In genomic region chr3:120596853-120597223, GRCh38 we compare ENCODE assay signal across 8 cellular contexts. TPM values are rescaled to one million over a fixed set of nuclear protein-coding genes. Genes with fewer than 3 reads are reported as not detected.
DNase-seq lines count a peak whose midpoint lies in the region; ATAC-seq, FAIRE-seq and TF ChIP-seq lines count a peak whose summit lies in the region.

No MANE protein-coding gene starts in this region.

- H3K4me1 ChIP-seq in heart left ventricle (peaks cover 11 to 52% (median 36%) of the 10 kb centered on the region in 12 donors), K562 (replicated peaks in 1 of 2; ENCODE audit: control insufficient read depth in 2 of 2, insufficient read depth in 2 of 2, low read length in 2 of 2) (peaks cover 0 to 14% of the 10 kb centered on the region in 2 experiments; a peak in 3 of 5 replicates), lower lobe of right lung (peaks cover 44% of the 10 kb centered on the region), upper lobe of left lung (peaks cover 29 to 30% (median 30%) of the 10 kb centered on the region in 4 donors)

- TF ChIP-seq EP300 in K562 (IDR thresholded peaks at IDR 0.05; ENCODE audit: low read length), result no peak
- no peak for TF ChIP-seq EP300 in upper lobe of left lung (IDR thresholded peaks at IDR 0.05)

- peaks cover 36% of the 10 kb centered on the region for H3K79me2 ChIP-seq in K562 (ENCODE audit: control insufficient read depth, insufficient read depth, low read length)

- no peak for FAIRE-seq in K562 (lab: Jason Lieb, UNC)

- POLR2A ChIA-PET in K562 (lab: Yijun Ruan, JAX), result interaction anchor here (1.4 kb wide), 1 partner anchor 11 kb away, joined by 10 read pairs; no protein-coding TSS in a partner anchor

- H3K4me3 ChIP-seq in heart left ventricle (peak overlapping the region; percentile 61 to 94 (median 76)), K562 (peak overlapping the region; percentile 88), lower lobe of right lung (peak overlapping the region; percentile 80), upper lobe of left lung (peak overlapping the region; percentile 71 to 92 (median 82))

- no peaks in the 10 kb centered on the region for H3K27me3 ChIP-seq in heart left ventricle
- H3K27me3 ChIP-seq in K562 (ENCODE audit: control insufficient read depth in 2 of 2, insufficient read depth in 2 of 2, low read length in 2 of 2), result no peaks in the 10 kb centered on the region
- H3K27me3 ChIP-seq in lower lobe of right lung (ENCODE audit: low read depth), result no peaks in the 10 kb centered on the region
- H3K27me3 ChIP-seq in upper lobe of left lung, result no peaks in the 10 kb centered on the region

- TF ChIP-seq CTCF in heart left ventricle (IDR thresholded peaks at IDR 0.05), result no peak
- no peak for TF ChIP-seq CTCF in K562 (IDR thresholded peaks at IDR 0.05 in 2 of 3, conservative IDR thresholded peaks at IDR 0.05 in 1 of 3; ENCODE audit: insufficient read depth in 2 of 3, low read depth in 1 of 3, low read length in 3 of 3)
- no peak for TF ChIP-seq CTCF in lower lobe of right lung (IDR thresholded peaks at IDR 0.05)
- TF ChIP-seq CTCF in upper lobe of left lung (IDR thresholded peaks at IDR 0.05), result no peak

- intact Hi-C loops in heart left ventricle (cut with DNase I), result loop anchor here in 8 of 10 donors (1.0 to 10.0 kb wide), 3 partner anchors 145 to 148 kb away; partner anchors contain the start of genes GTF2E1 (in 8 of the 8) and RABL3 (in 8 of the 8)
- intact Hi-C loops in Right ventricle myocardium superior (cut with DNase I), result no loop called here
- intact Hi-C loops in K562 (cut with micrococcal nuclease), result no loop called here
- intact Hi-C loops in lower lobe of right lung (cut with DNase I), result no loop called here

- DNase-seq in heart left ventricle (no peak), Right ventricle myocardium superior (no peak), K562 (ENCODE audit: extremely low read depth in 1 of 4, low spot score in 3 of 4) (no peak), lower lobe of right lung (no peak), upper lobe of left lung (no peak), AG08396 (ENCODE audit: low spot score) (no peak), Ammon's horn (ENCODE audit: low spot score) (no peak)

- in situ Hi-C loops in K562 (cut with MboI), result no loop called here

- TF ChIP-seq RAD21 in K562 (CRISPR knock-in tag; conservative IDR thresholded peaks at IDR 0.05 in 1 of 2, IDR thresholded peaks at IDR 0.05 in 1 of 2), result no peak

- ATAC-seq in heart left ventricle (no peak), Right ventricle myocardium superior (ENCODE audit: poor library complexity) (no peak), K562 (no peak), lower lobe of right lung (no peak), upper lobe of left lung (ENCODE audit: low FRiP score in 2 of 2) (no peak), GM21528 (IDR thresholded peaks at IDR 0.05; ENCODE audit: low FRiP score, unreplicated experiment) (no peak)

- WGBS in heart left ventricle, 4 donors, result 17 to 21% (median 20%) methylated on average over 3 of the region's 3 CpGs
- 2% methylated on average over 3 of the region's 3 CpGs for WGBS in K562 (ENCODE audit: insufficient coverage, low coverage, missing lambda C conversion rate)
- WGBS in upper lobe of left lung, 2 donors, result 22 to 36% methylated on average over 3 of the region's 3 CpGs

- H3K4me2 ChIP-seq in K562 (ENCODE audit: insufficient read depth, low read length), result peak overlapping the region; percentile 97

- no TSS peak for BruUV-seq in K562 (replicated peaks; lab: Mats Ljungman, UMichigan)

- TF ChIP-seq POLR2A in heart left ventricle (IDR thresholded peaks at IDR 0.05) (no peak), K562 (conservative IDR thresholded peaks at IDR 0.05) (no peak), upper lobe of left lung (IDR thresholded peaks at IDR 0.05) (no peak)

- H3K9me1 ChIP-seq in K562 (ENCODE audit: control insufficient read depth, insufficient read depth, low read length), result no peaks in the 10 kb centered on the region

- H3K36me3 ChIP-seq in heart left ventricle, result peaks cover 0 to 41% (median 31%) of the 10 kb centered on the region in 9 donors
- H3K36me3 ChIP-seq in K562 (ENCODE audit: control insufficient read depth, insufficient read depth, low read length), result peaks cover 48% of the 10 kb centered on the region
- H3K36me3 ChIP-seq in lower lobe of right lung, result peaks cover 39% of the 10 kb centered on the region
- peaks cover 4 to 30% (median 17%) of the 10 kb centered on the region in 4 donors for H3K36me3 ChIP-seq in upper lobe of left lung

- H2AFZ ChIP-seq in K562 (ENCODE audit: low read depth, low read length), result peak overlapping the region; percentile 92; the same call in 1 of the 2 replicates

- H3K27ac ChIP-seq in heart left ventricle, result peak overlapping the region; percentile 83 to 98 (median 94)
- peak overlapping the region; percentile 98 for H3K27ac ChIP-seq in K562 (ENCODE audit: extremely low read depth, low read depth, low read length)
- H3K27ac ChIP-seq in lower lobe of right lung, result peak overlapping the region; percentile 95
- peak overlapping the region; percentile 90 to 95 (median 92) for H3K27ac ChIP-seq in upper lobe of left lung

- CTCF ChIA-PET in K562 (lab: Yijun Ruan, JAX; ENCODE audit: low intra/inter-chr PET ratio), result no interaction called here

- H4K20me1 ChIP-seq in K562 (replicated peaks; ENCODE audit: control insufficient read depth, insufficient read depth, low read length), result no peaks in the 10 kb centered on the region

- H3K9me3 ChIP-seq in heart left ventricle (no peaks in the 10 kb centered on the region), K562 (replicated peaks; ENCODE audit: control insufficient read depth, insufficient read depth, low read depth, low read length) (no peaks in the 10 kb centered on the region), lower lobe of right lung (no peaks in the 10 kb centered on the region), upper lobe of left lung (no peaks in the 10 kb centered on the region)

- H3K9ac ChIP-seq in K562 (ENCODE audit: insufficient read depth in 1 of 2, low read depth in 2 of 2, low read length in 2 of 2), result peak overlapping the region; percentile 99 to 100

TF ChIP-seq in K562, 482 proteins besides CTCF, POLR2A, EP300 and RAD21 (continues in another document):
- TF ChIP-seq MAFG (tag; conservative IDR thresholded peaks at IDR 0.05), result no peak
- no peak for TF ChIP-seq BRCA1 (IDR thresholded peaks at IDR 0.05)
- no peak for TF ChIP-seq BRCA1 (CRISPR knock-in tag; IDR thresholded peaks at IDR 0.05)
- no peak for TF ChIP-seq GTF2F1 (IDR thresholded peaks at IDR 0.05; ENCODE audit: low read depth, low read length)
- TF ChIP-seq MXD1 (CRISPR knock-in tag; IDR thresholded peaks at IDR 0.05; ENCODE audit: borderline replicate concordance, poor library complexity, severe bottlenecking), result no peak
- no peak for TF ChIP-seq RNF219 (CRISPR knock-in tag; IDR thresholded peaks at IDR 0.05)
- TF ChIP-seq SMARCE1 (IDR thresholded peaks at IDR 0.05), result no peak
- TF ChIP-seq EGR1 (conservative IDR thresholded peaks at IDR 0.05), result no peak
- TF ChIP-seq ATF1 (CRISPR knock-in tag; IDR thresholded peaks at IDR 0.05), result no peak
- TF ChIP-seq ATF1 (tag; IDR thresholded peaks at IDR 0.05), result no peak

RNA-seq across cellular contexts. Expression of gene NDUFB4, which starts 0.7 kb away (rescaled TPM):
- total RNA-seq in heart left ventricle, result 100 to 1,000 TPM; 283 to 596 (median 505) TPM
- polyA plus RNA-seq in heart left ventricle, result 100 to 1,000 TPM; 477 to 899 TPM
- 570 TPM for total RNA-seq in Right ventricle myocardium superior
- 19.3 and 23.3 TPM in 2 replicates for total RNA-seq in K562 (2011; cell fraction: chromatin; rRNA removed; ENCODE audit: low replicate concordance)
- total RNA-seq in K562 (2011; cell fraction: nucleolus; rRNA removed), result 30.1 and 30.4 TPM in 2 replicates
- 35.7 and 56.3 TPM in 2 replicates for total RNA-seq in K562 (2011; cell fraction: nucleoplasm; rRNA removed)
- total RNA-seq in K562 (2014; rRNA removed), result 140 and 146 TPM in 2 replicates
- 132 and 195 TPM in 2 replicates for total RNA-seq in K562 (2014; rRNA removed; fragmentation: Illumina TruSeq; extraction: Trizol)
- total RNA-seq in K562 (2015; rRNA removed; fragmentation: Illumina TruSeq; extraction: Trizol), result 312 and 351 TPM in 2 replicates
- 125 and 129 TPM in 2 replicates for total RNA-seq in K562 (2021)
- polyA plus RNA-seq in K562 (2011; rRNA removed), result 124 and 135 TPM in 2 replicates
- polyA plus RNA-seq in K562 (2011; cell fraction: cytosol; rRNA removed), result 263 and 300 TPM in 2 replicates
- 86.7 and 94.9 TPM in 2 replicates for polyA plus RNA-seq in K562 (2011; cell fraction: nucleus; rRNA removed)
- 185 and 189 TPM in 2 replicates for polyA plus RNA-seq in K562 (2012)
- 210 and 237 TPM in 2 replicates for polyA plus RNA-seq in K562 (2014; fragmentation: Illumina TruSeq; extraction: Trizol)
- 100 to 1,000 TPM; 560 to 670 TPM for polyA plus RNA-seq in K562 (2014; fragmentation: Nextera tagmentation; extraction: Ambion mirVana)
- 227 and 285 TPM in 2 replicates for polyA plus RNA-seq in K562 (2014; rRNA removed)
- 69.5 and 81.5 TPM in 2 replicates for polyA minus RNA-seq in K562 (2011; rRNA and poly(A)+ RNA removed)
- polyA minus RNA-seq in K562 (2011; cell fraction: cytosol; rRNA and poly(A)+ RNA removed), result 78.5 and 124 TPM in 2 replicates
- polyA minus RNA-seq in K562 (2011; cell fraction: nucleus; rRNA and poly(A)+ RNA removed), result 28.1 and 49.5 TPM in 2 replicates
- total RNA-seq in lower lobe of right lung, result 100 TPM
- total RNA-seq in upper lobe of left lung, result 100 to 1,000 TPM in 1 of 6 donors, 10 to 100 TPM in 5; 29.2 to 105 (median 79.4) TPM

Comparison
In these comparisons a context has a peak if more than half of its experiments do, and no peak if none do; other contexts are left out.
1. intact Hi-C loops: an anchor here in heart left ventricle (1.0 to 10.0 kb wide); none called in Right ventricle myocardium superior, K562 and lower lobe of right lung.